1 cellular context compared by ENCODE assay signal in the genomic region with DNA sequence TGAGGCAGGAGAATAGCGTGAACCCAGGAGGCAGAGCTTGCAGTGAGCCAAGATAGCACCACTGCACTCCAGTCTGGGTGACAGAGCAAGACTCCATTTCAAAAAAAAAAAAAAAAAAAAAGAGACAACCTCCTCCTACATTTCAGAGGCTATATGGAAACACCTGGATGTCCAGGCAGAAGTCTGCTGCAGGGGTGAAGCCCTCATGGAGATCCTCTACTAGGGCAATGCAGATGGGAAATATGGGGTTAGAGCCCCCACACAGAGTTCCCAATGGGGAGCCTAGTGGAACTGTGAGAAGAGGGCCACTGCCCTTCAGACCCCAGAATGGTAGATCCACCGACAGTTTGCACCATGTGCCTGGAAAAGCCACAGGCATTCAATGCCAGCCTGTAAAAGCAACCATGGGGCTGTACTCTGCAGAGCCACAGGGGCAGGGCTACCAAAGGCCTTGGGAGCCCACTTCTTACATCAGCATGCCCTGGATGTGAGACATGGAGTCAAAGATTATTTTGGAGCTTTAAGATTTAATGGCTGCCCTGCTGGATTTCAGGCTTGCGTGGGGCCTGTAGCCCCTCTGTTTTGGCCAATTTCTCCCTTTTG.
TF ChIP-seq lines count a peak whose summit lies in the region.

No MANE protein-coding gene starts in this region.

TF ChIP-seq in HEK293, 187 proteins besides CTCF, POLR2A, EP300 and RAD21 (continued from another document):
- TF ChIP-seq, protein P1, sequence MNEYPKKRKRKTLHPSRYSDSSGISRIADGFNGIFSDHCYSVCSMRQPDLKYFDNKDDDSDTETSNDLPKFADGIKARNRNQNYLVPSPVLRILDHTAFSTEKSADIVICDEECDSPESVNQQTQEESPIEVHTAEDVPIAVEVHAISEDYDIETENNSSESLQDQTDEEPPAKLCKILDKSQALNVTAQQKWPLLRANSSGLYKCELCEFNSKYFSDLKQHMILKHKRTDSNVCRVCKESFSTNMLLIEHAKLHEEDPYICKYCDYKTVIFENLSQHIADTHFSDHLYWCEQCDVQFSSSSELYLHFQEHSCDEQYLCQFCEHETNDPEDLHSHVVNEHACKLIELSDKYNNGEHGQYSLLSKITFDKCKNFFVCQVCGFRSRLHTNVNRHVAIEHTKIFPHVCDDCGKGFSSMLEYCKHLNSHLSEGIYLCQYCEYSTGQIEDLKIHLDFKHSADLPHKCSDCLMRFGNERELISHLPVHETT (tag by site-specific recombination; IDR thresholded peaks at IDR 0.05), result 0 out of 2 replicates have a peak, but pooled peaks have one; percentile 31
- TF ChIP-seq ZNF26 (tag by site-specific recombination; IDR thresholded peaks at IDR 0.05), result 0 out of 2 replicates have a peak, but pooled peaks have one; percentile 32
- TF ChIP-seq ZNF558 (tag by site-specific recombination; IDR thresholded peaks at IDR 0.05), result peak; percentile 58
- peak; percentile 32 for TF ChIP-seq ZNF529 (tag by site-specific recombination; IDR thresholded peaks at IDR 0.05; ENCODE audit: insufficient replicate concordance)
- peak; percentile 94 for TF ChIP-seq SETDB1 (IDR thresholded peaks at IDR 0.05; ENCODE audit: insufficient read length, low read length)
- TF ChIP-seq, protein P2, sequence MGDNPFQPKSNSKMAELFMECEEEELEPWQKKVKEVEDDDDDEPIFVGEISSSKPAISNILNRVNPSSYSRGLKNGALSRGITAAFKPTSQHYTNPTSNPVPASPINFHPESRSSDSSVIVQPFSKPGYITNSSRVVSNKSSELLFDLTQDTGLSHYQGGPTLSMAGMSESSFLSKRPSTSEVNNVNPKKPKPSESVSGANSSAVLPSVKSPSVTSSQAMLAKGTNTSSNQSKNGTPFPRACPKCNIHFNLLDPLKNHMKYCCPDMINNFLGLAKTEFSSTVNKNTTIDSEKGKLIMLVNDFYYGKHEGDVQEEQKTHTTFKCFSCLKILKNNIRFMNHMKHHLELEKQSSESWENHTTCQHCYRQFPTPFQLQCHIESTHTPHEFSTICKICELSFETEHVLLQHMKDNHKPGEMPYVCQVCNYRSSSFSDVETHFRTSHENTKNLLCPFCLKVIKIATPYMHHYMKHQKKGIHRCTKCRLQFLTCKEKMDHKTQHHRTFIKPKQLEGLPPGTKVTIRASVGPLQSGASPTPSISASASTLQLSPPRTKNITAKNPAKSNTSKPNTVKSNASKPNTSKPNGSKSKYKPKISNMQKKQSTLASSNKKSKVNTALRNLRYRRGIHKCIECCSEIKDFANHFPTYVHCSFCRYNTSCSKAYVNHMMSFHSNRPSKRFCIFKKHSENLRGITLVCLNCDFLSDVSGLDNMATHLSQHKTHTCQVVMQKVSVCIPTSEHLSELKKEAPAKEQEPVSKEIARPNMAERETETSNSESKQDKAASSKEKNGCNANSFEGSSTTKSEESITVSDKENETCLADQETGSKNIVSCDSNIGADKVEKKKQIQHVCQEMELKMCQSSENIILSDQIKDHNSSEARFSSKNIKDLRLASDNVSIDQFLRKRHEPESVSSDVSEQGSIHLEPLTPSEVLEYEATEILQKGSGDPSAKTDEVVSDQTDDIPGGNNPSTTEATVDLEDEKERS (tag by site-specific recombination; IDR thresholded peaks at IDR 0.05), result peak; percentile 56; the same call in 1 of the 2 replicates
